Comparison of ENCODE assay signal across 1 cellular context in the genomic region with DNA sequence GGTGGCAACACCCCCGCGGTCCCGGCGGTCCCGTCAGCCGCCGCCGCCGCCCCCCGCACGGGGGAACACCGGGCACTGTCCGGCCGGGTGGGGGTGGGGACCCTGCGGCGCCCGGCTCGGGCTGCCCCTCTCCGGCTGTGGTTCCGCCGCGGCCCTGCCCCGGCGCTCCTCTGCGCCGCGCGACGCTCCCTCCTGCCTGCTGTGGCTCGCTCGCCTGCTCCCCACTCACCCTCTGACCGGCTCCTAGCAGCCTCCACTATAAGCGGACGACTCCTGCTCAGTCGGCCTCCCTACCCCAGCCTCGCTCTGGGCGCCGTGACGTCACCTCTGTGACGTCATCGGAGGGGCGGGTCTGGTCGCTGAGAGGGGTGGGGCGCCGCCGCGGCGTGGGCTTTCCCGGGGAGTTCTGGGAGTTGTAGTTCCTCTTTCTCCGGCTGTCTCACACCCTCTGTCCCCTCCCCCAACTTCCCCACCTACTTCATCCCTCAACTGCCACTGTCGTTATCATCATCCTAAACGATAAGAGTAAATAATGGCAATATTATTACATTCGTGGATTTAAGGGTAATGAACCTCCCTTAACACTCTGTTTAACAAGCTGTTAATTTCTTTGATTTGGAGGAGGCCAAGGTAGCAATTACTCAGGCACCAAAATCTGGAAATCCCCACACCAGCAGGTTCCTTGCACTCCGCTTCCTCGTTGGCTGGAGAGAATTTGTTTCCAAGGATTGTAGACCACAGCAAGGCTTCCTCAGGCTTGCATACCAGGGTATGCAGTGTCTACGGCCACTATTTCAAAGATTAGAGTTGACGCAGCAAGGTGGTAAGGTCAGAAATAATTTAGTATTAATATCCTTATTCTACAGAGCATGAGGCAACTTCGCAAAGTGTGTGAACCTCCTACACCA.
TF ChIP-seq lines count a peak whose summit lies in the region.

A gene (minus strand): TSS at position 308 of the 908 bp plus-strand sequence. CDS start 405 bp downstream, outside the sequence.

TF ChIP-seq in K562, 482 proteins besides CTCF, POLR2A, EP300 and RAD21 (continued from another document and continues in another):
- TF ChIP-seq, protein P1, sequence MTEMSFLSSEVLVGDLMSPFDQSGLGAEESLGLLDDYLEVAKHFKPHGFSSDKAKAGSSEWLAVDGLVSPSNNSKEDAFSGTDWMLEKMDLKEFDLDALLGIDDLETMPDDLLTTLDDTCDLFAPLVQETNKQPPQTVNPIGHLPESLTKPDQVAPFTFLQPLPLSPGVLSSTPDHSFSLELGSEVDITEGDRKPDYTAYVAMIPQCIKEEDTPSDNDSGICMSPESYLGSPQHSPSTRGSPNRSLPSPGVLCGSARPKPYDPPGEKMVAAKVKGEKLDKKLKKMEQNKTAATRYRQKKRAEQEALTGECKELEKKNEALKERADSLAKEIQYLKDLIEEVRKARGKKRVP (CRISPR knock-in tag; IDR thresholded peaks at IDR 0.05) = peak; percentile 33; the same call in 1 of the 2 replicates
- TF ChIP-seq, protein P2, sequence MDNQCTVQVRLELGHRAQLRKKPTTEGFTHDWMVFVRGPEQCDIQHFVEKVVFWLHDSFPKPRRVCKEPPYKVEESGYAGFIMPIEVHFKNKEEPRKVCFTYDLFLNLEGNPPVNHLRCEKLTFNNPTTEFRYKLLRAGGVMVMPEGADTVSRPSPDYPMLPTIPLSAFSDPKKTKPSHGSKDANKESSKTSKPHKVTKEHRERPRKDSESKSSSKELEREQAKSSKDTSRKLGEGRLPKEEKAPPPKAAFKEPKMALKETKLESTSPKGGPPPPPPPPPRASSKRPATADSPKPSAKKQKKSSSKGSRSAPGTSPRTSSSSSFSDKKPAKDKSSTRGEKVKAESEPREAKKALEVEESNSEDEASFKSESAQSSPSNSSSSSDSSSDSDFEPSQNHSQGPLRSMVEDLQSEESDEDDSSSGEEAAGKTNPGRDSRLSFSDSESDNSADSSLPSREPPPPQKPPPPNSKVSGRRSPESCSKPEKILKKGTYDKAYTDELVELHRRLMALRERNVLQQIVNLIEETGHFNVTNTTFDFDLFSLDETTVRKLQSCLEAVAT (IDR thresholded peaks at IDR 0.05) = no peak
- TF ChIP-seq, protein P3, sequence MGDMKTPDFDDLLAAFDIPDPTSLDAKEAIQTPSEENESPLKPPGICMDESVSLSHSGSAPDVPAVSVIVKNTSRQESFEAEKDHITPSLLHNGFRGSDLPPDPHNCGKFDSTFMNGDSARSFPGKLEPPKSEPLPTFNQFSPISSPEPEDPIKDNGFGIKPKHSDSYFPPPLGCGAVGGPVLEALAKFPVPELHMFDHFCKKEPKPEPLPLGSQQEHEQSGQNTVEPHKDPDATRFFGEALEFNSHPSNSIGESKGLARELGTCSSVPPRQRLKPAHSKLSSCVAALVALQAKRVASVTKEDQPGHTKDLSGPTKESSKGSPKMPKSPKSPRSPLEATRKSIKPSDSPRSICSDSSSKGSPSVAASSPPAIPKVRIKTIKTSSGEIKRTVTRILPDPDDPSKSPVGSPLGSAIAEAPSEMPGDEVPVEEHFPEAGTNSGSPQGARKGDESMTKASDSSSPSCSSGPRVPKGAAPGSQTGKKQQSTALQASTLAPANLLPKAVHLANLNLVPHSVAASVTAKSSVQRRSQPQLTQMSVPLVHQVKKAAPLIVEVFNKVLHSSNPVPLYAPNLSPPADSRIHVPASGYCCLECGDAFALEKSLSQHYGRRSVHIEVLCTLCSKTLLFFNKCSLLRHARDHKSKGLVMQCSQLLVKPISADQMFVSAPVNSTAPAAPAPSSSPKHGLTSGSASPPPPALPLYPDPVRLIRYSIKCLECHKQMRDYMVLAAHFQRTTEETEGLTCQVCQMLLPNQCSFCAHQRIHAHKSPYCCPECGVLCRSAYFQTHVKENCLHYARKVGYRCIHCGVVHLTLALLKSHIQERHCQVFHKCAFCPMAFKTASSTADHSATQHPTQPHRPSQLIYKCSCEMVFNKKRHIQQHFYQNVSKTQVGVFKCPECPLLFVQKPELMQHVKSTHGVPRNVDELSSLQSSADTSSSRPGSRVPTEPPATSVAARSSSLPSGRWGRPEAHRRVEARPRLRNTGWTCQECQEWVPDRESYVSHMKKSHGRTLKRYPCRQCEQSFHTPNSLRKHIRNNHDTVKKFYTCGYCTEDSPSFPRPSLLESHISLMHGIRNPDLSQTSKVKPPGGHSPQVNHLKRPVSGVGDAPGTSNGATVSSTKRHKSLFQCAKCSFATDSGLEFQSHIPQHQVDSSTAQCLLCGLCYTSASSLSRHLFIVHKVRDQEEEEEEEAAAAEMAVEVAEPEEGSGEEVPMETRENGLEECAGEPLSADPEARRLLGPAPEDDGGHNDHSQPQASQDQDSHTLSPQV (IDR thresholded peaks at IDR 0.05) = no peak; the same call in 1 of the 2 replicates
- TF ChIP-seq, protein P4, sequence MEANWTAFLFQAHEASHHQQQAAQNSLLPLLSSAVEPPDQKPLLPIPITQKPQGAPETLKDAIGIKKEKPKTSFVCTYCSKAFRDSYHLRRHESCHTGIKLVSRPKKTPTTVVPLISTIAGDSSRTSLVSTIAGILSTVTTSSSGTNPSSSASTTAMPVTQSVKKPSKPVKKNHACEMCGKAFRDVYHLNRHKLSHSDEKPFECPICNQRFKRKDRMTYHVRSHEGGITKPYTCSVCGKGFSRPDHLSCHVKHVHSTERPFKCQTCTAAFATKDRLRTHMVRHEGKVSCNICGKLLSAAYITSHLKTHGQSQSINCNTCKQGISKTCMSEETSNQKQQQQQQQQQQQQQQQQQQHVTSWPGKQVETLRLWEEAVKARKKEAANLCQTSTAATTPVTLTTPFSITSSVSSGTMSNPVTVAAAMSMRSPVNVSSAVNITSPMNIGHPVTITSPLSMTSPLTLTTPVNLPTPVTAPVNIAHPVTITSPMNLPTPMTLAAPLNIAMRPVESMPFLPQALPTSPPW (CRISPR knock-in tag; IDR thresholded peaks at IDR 0.05) = peak; percentile 97
- TF ChIP-seq, protein P5, sequence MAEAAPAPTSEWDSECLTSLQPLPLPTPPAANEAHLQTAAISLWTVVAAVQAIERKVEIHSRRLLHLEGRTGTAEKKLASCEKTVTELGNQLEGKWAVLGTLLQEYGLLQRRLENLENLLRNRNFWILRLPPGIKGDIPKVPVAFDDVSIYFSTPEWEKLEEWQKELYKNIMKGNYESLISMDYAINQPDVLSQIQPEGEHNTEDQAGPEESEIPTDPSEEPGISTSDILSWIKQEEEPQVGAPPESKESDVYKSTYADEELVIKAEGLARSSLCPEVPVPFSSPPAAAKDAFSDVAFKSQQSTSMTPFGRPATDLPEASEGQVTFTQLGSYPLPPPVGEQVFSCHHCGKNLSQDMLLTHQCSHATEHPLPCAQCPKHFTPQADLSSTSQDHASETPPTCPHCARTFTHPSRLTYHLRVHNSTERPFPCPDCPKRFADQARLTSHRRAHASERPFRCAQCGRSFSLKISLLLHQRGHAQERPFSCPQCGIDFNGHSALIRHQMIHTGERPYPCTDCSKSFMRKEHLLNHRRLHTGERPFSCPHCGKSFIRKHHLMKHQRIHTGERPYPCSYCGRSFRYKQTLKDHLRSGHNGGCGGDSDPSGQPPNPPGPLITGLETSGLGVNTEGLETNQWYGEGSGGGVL (CRISPR knock-in tag; IDR thresholded peaks at IDR 0.05) = no peak
- TF ChIP-seq ZNF584 (CRISPR knock-in tag; IDR thresholded peaks at IDR 0.05; ENCODE audit: low read depth) (peak; percentile 56; the same call in 1 of the 2 replicates), NR2C1 (IDR thresholded peaks at IDR 0.05) (peak; percentile 23; the same call in 1 of the 2 replicates), NR2C1 (tag; IDR thresholded peaks at IDR 0.05) (peak; percentile 55; the same call in 1 of the 2 replicates), ELF2 (CRISPR knock-in tag; IDR thresholded peaks at IDR 0.05) (no peak; the same call in 1 of the 2 replicates), RBFOX2 (IDR thresholded peaks at IDR 0.05; ENCODE audit: low read depth, low read length) (peak; percentile 91), MYNN (IDR thresholded peaks at IDR 0.05) (no peak), MYNN (CRISPR knock-in tag; IDR thresholded peaks at IDR 0.05) (no peak), HIVEP1 (CRISPR knock-in tag; IDR thresholded peaks at IDR 0.05) (peak; percentile 71), ZBTB1 (CRISPR knock-in tag; IDR thresholded peaks at IDR 0.05; ENCODE audit: borderline replicate concordance, low read depth) (peak; percentile 72; the same call in 1 of the 2 replicates), TEAD4 (IDR thresholded peaks at IDR 0.05; ENCODE audit: low read length) (peak; percentile 12; the same call in 1 of the 2 replicates), TEAD4 (CRISPR knock-in tag; IDR thresholded peaks at IDR 0.05; ENCODE audit: borderline replicate concordance) (0 out of 2 replicates have a peak, but pooled peaks have one; percentile 77), HDAC2 (IDR thresholded peaks at IDR 0.05) (0 out of 2 replicates have a peak, but pooled peaks have one; percentile 20), ETV5 (CRISPR knock-in tag; IDR thresholded peaks at IDR 0.05; ENCODE audit: low read depth) (0 out of 2 replicates have a peak, but pooled peaks have one; percentile 44), FOXP1 (CRISPR knock-in tag; IDR thresholded peaks at IDR 0.05) (peak; percentile 98), HMG20A (CRISPR knock-in tag; conservative IDR thresholded peaks at IDR 0.05) (no peak), POLR3G (IDR thresholded peaks at IDR 0.05; ENCODE audit: extremely low read depth, insufficient read length, insufficient replicate concordance) (no peak), ARNT (IDR thresholded peaks at IDR 0.05) (no peak), ZNF24 (IDR thresholded peaks at IDR 0.05) (peak; percentile 51; the same call in 1 of the 2 replicates), ELF1 (tag; IDR thresholded peaks at IDR 0.05) (peak; percentile 61), SUPT5H (IDR thresholded peaks at IDR 0.05) (peak; percentile 70), RBM25 (IDR thresholded peaks at IDR 0.05; ENCODE audit: low read depth, low read length, severe bottlenecking) (peak; percentile 91), ZNF699 (CRISPR knock-in tag; IDR thresholded peaks at IDR 0.05; ENCODE audit: insufficient replicate concordance) (no peak), TCF7 (IDR thresholded peaks at IDR 0.05; ENCODE audit: borderline replicate concordance) (no peak), HDGF (IDR thresholded peaks at IDR 0.05) (0 out of 2 replicates have a peak, but pooled peaks have one; percentile 20)
- TF ChIP-seq, protein P6, sequence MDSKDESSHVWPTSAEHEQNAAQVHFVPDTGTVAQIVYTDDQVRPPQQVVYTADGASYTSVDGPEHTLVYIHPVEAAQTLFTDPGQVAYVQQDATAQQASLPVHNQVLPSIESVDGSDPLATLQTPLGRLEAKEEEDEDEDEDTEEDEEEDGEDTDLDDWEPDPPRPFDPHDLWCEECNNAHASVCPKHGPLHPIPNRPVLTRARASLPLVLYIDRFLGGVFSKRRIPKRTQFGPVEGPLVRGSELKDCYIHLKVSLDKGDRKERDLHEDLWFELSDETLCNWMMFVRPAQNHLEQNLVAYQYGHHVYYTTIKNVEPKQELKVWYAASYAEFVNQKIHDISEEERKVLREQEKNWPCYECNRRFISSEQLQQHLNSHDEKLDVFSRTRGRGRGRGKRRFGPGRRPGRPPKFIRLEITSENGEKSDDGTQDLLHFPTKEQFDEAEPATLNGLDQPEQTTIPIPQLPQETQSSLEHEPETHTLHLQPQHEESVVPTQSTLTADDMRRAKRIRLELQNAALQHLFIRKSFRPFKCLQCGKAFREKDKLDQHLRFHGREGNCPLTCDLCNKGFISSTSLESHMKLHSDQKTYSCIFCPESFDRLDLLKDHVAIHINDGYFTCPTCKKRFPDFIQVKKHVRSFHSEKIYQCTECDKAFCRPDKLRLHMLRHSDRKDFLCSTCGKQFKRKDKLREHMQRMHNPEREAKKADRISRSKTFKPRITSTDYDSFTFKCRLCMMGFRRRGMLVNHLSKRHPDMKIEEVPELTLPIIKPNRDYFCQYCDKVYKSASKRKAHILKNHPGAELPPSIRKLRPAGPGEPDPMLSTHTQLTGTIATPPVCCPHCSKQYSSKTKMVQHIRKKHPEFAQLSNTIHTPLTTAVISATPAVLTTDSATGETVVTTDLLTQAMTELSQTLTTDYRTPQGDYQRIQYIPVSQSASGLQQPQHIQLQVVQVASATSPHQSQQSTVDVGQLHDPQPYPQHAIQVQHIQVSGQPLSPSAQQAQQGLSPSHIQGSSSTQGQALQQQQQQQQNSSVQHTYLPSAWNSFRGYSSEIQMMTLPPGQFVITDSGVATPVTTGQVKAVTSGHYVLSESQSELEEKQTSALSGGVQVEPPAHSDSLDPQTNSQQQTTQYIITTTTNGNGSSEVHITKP (IDR thresholded peaks at IDR 0.05; ENCODE audit: partially characterized antibody) = peak; percentile 35
- TF ChIP-seq, protein P7, sequence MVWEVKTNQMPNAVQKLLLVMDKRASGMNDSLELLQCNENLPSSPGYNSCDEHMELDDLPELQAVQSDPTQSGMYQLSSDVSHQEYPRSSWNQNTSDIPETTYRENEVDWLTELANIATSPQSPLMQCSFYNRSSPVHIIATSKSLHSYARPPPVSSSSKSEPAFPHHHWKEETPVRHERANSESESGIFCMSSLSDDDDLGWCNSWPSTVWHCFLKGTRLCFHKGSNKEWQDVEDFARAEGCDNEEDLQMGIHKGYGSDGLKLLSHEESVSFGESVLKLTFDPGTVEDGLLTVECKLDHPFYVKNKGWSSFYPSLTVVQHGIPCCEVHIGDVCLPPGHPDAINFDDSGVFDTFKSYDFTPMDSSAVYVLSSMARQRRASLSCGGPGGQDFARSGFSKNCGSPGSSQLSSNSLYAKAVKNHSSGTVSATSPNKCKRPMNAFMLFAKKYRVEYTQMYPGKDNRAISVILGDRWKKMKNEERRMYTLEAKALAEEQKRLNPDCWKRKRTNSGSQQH (CRISPR knock-in tag; IDR thresholded peaks at IDR 0.05) = peak; percentile 86; the same call in 1 of the 2 replicates
- TF ChIP-seq, protein P8, sequence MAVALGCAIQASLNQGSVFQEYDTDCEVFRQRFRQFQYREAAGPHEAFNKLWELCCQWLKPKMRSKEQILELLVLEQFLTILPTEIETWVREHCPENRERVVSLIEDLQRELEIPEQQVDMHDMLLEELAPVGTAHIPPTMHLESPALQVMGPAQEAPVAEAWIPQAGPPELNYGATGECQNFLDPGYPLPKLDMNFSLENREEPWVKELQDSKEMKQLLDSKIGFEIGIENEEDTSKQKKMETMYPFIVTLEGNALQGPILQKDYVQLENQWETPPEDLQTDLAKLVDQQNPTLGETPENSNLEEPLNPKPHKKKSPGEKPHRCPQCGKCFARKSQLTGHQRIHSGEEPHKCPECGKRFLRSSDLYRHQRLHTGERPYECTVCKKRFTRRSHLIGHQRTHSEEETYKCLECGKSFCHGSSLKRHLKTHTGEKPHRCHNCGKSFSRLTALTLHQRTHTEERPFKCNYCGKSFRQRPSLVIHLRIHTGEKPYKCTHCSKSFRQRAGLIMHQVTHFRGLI (CRISPR knock-in tag; IDR thresholded peaks at IDR 0.05) = no peak
- TF ChIP-seq, protein P9, sequence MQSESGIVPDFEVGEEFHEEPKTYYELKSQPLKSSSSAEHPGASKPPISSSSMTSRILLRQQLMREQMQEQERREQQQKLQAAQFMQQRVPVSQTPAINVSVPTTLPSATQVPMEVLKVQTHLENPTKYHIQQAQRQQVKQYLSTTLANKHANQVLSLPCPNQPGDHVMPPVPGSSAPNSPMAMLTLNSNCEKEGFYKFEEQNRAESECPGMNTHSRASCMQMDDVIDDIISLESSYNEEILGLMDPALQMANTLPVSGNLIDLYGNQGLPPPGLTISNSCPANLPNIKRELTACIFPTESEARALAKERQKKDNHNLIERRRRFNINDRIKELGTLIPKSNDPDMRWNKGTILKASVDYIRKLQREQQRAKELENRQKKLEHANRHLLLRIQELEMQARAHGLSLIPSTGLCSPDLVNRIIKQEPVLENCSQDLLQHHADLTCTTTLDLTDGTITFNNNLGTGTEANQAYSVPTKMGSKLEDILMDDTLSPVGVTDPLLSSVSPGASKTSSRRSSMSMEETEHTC (IDR thresholded peaks at IDR 0.05) = no peak
- TF ChIP-seq, protein P10, sequence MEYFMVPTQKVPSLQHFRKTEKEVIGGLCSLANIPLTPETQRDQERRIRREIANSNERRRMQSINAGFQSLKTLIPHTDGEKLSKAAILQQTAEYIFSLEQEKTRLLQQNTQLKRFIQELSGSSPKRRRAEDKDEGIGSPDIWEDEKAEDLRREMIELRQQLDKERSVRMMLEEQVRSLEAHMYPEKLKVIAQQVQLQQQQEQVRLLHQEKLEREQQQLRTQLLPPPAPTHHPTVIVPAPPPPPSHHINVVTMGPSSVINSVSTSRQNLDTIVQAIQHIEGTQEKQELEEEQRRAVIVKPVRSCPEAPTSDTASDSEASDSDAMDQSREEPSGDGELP (CRISPR knock-in tag; IDR thresholded peaks at IDR 0.05; ENCODE audit: borderline replicate concordance) = peak; percentile 83; the same call in 1 of the 2 replicates
